ENCODE assay signal across 8 cellular contexts in genomic region chr7:100427762-100428198, GRCh38. TPM values are rescaled to one million over a fixed set of nuclear protein-coding genes. Genes with fewer than 3 reads are reported as not detected.
DNase-seq lines count a peak whose midpoint lies in the region; ATAC-seq, FAIRE-seq and TF ChIP-seq lines count a peak whose summit lies in the region.

No MANE protein-coding gene starts in this region.

- peaks cover 1% of the 10 kb centered on the region for H3K27me3 Mint-ChIP-seq in mesothelial cell of epicardium (ENCODE audit: low read depth)

- FAIRE-seq in bronchial epithelial cell (lab: Jason Lieb, UNC), result no peak

- peak overlapping the region; percentile 90 for H3K4me3 Mint-ChIP-seq in mesothelial cell of epicardium

- H3K36me3 Mint-ChIP-seq in mesothelial cell of epicardium, result peaks cover 3% of the 10 kb centered on the region

- H3K4me3 ChIP-seq in left ventricle myocardium inferior (peak overlapping the region; percentile 86), bronchial epithelial cell (ENCODE audit: low read depth, low read length) (peak overlapping the region; percentile 94), uterus (peak overlapping the region; percentile 72 to 77)

- no peak for TF ChIP-seq CTCF in left ventricle myocardium inferior (IDR thresholded peaks at IDR 0.05; ENCODE audit: borderline replicate concordance)
- TF ChIP-seq CTCF in bronchial epithelial cell (IDR thresholded peaks at IDR 0.05; ENCODE audit: insufficient read depth, low read length, severe bottlenecking), result no peak
- no peak for TF ChIP-seq CTCF in mesothelial cell of epicardium (IDR thresholded peaks at IDR 0.05; ENCODE audit: unreplicated experiment)
- no peak for TF ChIP-seq CTCF in uterus (IDR thresholded peaks at IDR 0.05)

- H3K27me3 ChIP-seq in left ventricle myocardium inferior (ENCODE audit: low read depth) (no peaks in the 10 kb centered on the region), bronchial epithelial cell (ENCODE audit: control insufficient read depth, insufficient read depth, low read length) (no peaks in the 10 kb centered on the region), uterus (no peaks in the 10 kb centered on the region)

- TF ChIP-seq POLR2A in uterus (IDR thresholded peaks at IDR 0.05), result no peak

- H3K27ac Mint-ChIP-seq in mesothelial cell of epicardium, result no peak overlapping the region

- no peaks in the 10 kb centered on the region for H3K9me3 ChIP-seq in left ventricle myocardium inferior (replicated peaks)
- H3K9me3 ChIP-seq in uterus, result no peaks in the 10 kb centered on the region

- H3K4me1 ChIP-seq in left ventricle myocardium inferior (peaks cover 38% of the 10 kb centered on the region), uterus (peaks cover 0 to 19% of the 10 kb centered on the region in 2 donors)

- no peaks in the 10 kb centered on the region for H3K9me3 Mint-ChIP-seq in mesothelial cell of epicardium

- H3K4me1 Mint-ChIP-seq in mesothelial cell of epicardium, result peaks cover 25% of the 10 kb centered on the region

- ATAC-seq in Right ventricle myocardium superior (ENCODE audit: poor library complexity) (no peak), GM18520 (IDR thresholded peaks at IDR 0.05; ENCODE audit: unreplicated experiment) (no peak), HG03439 (IDR thresholded peaks at IDR 0.05; ENCODE audit: unreplicated experiment) (no peak)

- DNase-seq in left ventricle myocardium inferior (no peak), Right ventricle myocardium superior (no peak), bronchial epithelial cell (ENCODE audit: low read depth) (no peak), mesothelial cell of epicardium (ENCODE audit: low spot score in 2 of 2, unreplicated experiment in 2 of 2) (no peak), uterus (no peak), activated gamma-delta T cell (lab: John Stamatoyannopoulos, UW) (no peak)

- peak overlapping the region; percentile 100 for H3K27ac ChIP-seq in left ventricle myocardium inferior (replicated peaks)
- peak overlapping the region; percentile 99 to 100 for H3K27ac ChIP-seq in uterus

- H3K36me3 ChIP-seq in left ventricle myocardium inferior (peaks cover 4% of the 10 kb centered on the region), bronchial epithelial cell (ENCODE audit: control insufficient read depth, insufficient read depth, low read length) (peaks cover 6% of the 10 kb centered on the region), uterus (no peaks in the 10 kb centered on the region)

- intact Hi-C loops in left ventricle myocardium inferior (cut with micrococcal nuclease), result no loop called here
- intact Hi-C loops in Right ventricle myocardium superior (cut with DNase I), result no loop called here
- intact Hi-C loops in uterus (cut with DNase I; ENCODE audit: low total_unique reads), result no loop called here

RNA-seq across cellular contexts. Expression of gene ZCWPW1, which starts 0.7 kb away (rescaled TPM):
- total RNA-seq in left ventricle myocardium inferior (4.6 TPM), Right ventricle myocardium superior (5.4 TPM), bronchial epithelial cell (1.3 and 2.0 TPM in 2 replicates), mesothelial cell of epicardium (3.4 to 6.1 TPM (median 4.3 TPM) in 3 replicates), uterus (1 to 10 TPM in 3 of 4 donors, not detected in 1; 1.5 to 6.1 (median 5.2) TPM)

RNA-seq across cellular contexts. Expression of gene MEPCE, which starts 1.9 kb away (rescaled TPM):
- total RNA-seq in left ventricle myocardium inferior, result 23.6 TPM
- 22.2 TPM for total RNA-seq in Right ventricle myocardium superior
- total RNA-seq in bronchial epithelial cell, result 18.7 and 20.7 TPM in 2 replicates
- total RNA-seq in mesothelial cell of epicardium, result 34.7 to 38.5 TPM (median 38.4 TPM) in 3 replicates
- 10 to 100 TPM; 21.2 to 44.2 (median 30.2) TPM for total RNA-seq in uterus

RNA-seq across cellular contexts. Expression of gene PPP1R35, which starts 8.5 kb away (rescaled TPM):
- 10.8 TPM for total RNA-seq in left ventricle myocardium inferior
- total RNA-seq in Right ventricle myocardium superior, result 10.9 TPM
- total RNA-seq in bronchial epithelial cell, result 32.8 and 34.2 TPM in 2 replicates
- total RNA-seq in mesothelial cell of epicardium, result 25.7 to 29.3 TPM (median 26.6 TPM) in 3 replicates
- 10 to 100 TPM in 2 of 4 donors, 1 to 10 TPM in 2; 7.4 to 39.7 (median 17.8) TPM for total RNA-seq in uterus

RNA-seq across cellular contexts. Expression of gene SPACDR, which starts 36.3 kb away (rescaled TPM):
- total RNA-seq in left ventricle myocardium inferior (0.88 TPM), Right ventricle myocardium superior (0.81 TPM), bronchial epithelial cell (0.38 and 0.53 TPM in 2 replicates), mesothelial cell of epicardium (2.0 to 3.6 TPM (median 3.3 TPM) in 3 replicates), uterus (10 to 100 TPM in 1 of 4 donors, 1 to 10 TPM in 2, not detected in 1; 1.4 to 22.1 (median 1.8) TPM)

RNA-seq across cellular contexts. Expression of gene TSC22D4, which starts 51.2 kb away (rescaled TPM):
- 47.5 TPM for total RNA-seq in left ventricle myocardium inferior
- total RNA-seq in Right ventricle myocardium superior, result 47.4 TPM
- total RNA-seq in bronchial epithelial cell, result 7.6 and 12.7 TPM in 2 replicates
- 50.5 to 52.7 TPM (median 52.4 TPM) in 3 replicates for total RNA-seq in mesothelial cell of epicardium
- 10 to 100 TPM; 17.6 to 40.3 (median 19.5) TPM for total RNA-seq in uterus
